ENCODE assay signal across 8 cellular contexts in the genomic region with DNA sequence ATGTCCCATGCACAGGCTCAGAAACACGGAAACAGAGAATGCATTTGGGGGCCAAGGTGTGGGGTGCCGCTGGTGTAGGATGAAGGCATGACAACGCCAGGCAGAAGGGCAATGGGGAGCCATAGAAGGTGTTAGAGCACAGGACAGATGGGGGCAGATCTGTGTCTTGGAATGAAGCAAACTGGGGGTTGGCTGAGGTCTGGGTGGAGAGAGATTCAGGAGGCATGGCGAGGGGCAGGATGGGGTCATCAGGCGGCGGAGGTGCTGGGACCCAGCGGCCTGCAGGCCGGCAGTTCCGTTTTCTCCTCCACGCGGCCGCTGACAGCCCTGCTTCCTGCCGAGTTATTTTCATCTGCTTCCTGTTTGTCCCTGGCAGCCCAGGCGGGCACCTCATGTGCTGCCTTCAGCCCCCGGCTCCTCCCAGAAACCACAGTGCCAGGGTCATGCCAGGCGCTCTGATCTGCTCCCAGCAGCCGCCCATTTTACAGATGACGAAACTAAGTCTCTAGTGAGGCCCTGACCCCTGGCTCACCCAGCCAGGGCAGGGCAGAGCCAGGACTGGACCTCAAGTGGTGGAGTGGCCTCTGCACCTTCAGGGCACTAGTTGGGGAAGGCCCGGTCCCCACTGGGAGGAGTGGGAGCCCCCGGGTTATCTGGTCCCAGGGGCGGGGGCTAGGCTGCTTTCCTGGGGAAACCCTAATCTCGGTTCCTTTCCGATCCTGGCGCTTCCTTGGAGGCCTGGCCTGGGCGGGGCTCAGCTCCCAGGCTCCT. TPM values are rescaled to one million over a fixed set of nuclear protein-coding genes. Genes with fewer than 3 reads are reported as not detected.
DNase-seq lines count a peak whose midpoint lies in the region; ATAC-seq and TF ChIP-seq lines count a peak whose summit lies in the region.

No MANE protein-coding gene starts in this region.

- ATAC-seq in WTC11: no peak
- ATAC-seq in GM21825 (IDR thresholded peaks at IDR 0.05; ENCODE audit: unreplicated experiment): no peak
- ATAC-seq in HG03571 (IDR thresholded peaks at IDR 0.05; ENCODE audit: unreplicated experiment): no peak

- H3K9me3 Mint-ChIP-seq in WTC11: no peaks in the 10 kb centered on the region

- POLR2A ChIA-PET in WTC11 (lab: Charles Lee): interaction anchor here (0.6 kb wide), 1 partner anchor 303 kb away, joined by 4 read pairs; no protein-coding TSS in a partner anchor

- H3K36me3 Mint-ChIP-seq in WTC11: no peaks in the 10 kb centered on the region

- DNase-seq in HL-60 (ENCODE audit: low read depth in 1 of 2, low spot score in 1 of 2): peak; percentile 90 to 96
- no peak for DNase-seq in WTC11 (ENCODE audit: low spot score)
- peak; percentile 79 for DNase-seq in epidermal melanocyte (ENCODE audit: insufficient read length, low spot score)
- DNase-seq in NCI-H2227 treated with DMSO at 0.1 percent for 48 hours (lab: John Stamatoyannopoulos, UW): no peak
- DNase-seq in NCI-H1105 (lab: John Stamatoyannopoulos, UW): no peak

- 0 out of 2 replicates have a peak overlapping the region, but pooled peaks have one; percentile 45 for H3K27ac Mint-ChIP-seq in WTC11

- peak overlapping the region; percentile 33; the same call in 1 of the 2 replicates for H3K4me3 Mint-ChIP-seq in WTC11

- H3K27me3 ChIP-seq in HL-60 (ENCODE audit: insufficient read depth, poor library complexity, severe bottlenecking) (no peaks in the 10 kb centered on the region), rectal smooth muscle tissue (ENCODE audit: control insufficient read depth, insufficient read depth, low read length) (peaks cover 26% of the 10 kb centered on the region)

- H3K4me3 ChIP-seq in HL-60 (replicated peaks; ENCODE audit: insufficient read depth, low read length): peak overlapping the region; percentile 88
- peak overlapping the region; percentile 36 for H3K4me3 ChIP-seq in rectal smooth muscle tissue (ENCODE audit: low read length)

- H3K36me3 ChIP-seq in rectal smooth muscle tissue (ENCODE audit: control insufficient read depth, insufficient read depth, low read length): no peaks in the 10 kb centered on the region

- peaks cover 37% of the 10 kb centered on the region for H3K27me3 Mint-ChIP-seq in WTC11 (ENCODE audit: low read depth)

- CTCF ChIA-PET in WTC11 (lab: Charles Lee): interaction anchor here (2.0 to 7.5 kb wide), 2 partner anchors 12 to 29 kb away, joined by 11 to 109 read pairs; a partner anchor contains a TSS

- H3K27ac ChIP-seq in HL-60 (replicated peaks) (peak overlapping the region; percentile 98), rectal smooth muscle tissue (ENCODE audit: low read depth, low read length) (no peak overlapping the region)

- H3K4me1 ChIP-seq in rectal smooth muscle tissue (ENCODE audit: control insufficient read depth, insufficient read depth, low read length): no peaks in the 10 kb centered on the region

- TF ChIP-seq CTCF in HL-60 (IDR thresholded peaks at IDR 0.05; ENCODE audit: insufficient read depth, low read length) (no peak), WTC11 (IDR thresholded peaks at IDR 0.05) (no peak)

- peaks cover 17% of the 10 kb centered on the region for H3K4me1 Mint-ChIP-seq in WTC11

- H3K9ac ChIP-seq in rectal smooth muscle tissue (ENCODE audit: low read length): no peak overlapping the region

TF ChIP-seq in WTC11, 78 proteins besides CTCF, POLR2A, EP300 and RAD21:
- TF ChIP-seq, protein P1, sequence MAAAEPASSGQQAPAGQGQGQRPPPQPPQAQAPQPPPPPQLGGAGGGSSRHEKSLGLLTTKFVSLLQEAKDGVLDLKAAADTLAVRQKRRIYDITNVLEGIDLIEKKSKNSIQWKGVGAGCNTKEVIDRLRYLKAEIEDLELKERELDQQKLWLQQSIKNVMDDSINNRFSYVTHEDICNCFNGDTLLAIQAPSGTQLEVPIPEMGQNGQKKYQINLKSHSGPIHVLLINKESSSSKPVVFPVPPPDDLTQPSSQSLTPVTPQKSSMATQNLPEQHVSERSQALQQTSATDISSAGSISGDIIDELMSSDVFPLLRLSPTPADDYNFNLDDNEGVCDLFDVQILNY (CRISPR knock-in tag; IDR thresholded peaks at IDR 0.05): 0 out of 2 replicates have a peak, but pooled peaks have one; percentile 17
- TF ChIP-seq, protein P2, sequence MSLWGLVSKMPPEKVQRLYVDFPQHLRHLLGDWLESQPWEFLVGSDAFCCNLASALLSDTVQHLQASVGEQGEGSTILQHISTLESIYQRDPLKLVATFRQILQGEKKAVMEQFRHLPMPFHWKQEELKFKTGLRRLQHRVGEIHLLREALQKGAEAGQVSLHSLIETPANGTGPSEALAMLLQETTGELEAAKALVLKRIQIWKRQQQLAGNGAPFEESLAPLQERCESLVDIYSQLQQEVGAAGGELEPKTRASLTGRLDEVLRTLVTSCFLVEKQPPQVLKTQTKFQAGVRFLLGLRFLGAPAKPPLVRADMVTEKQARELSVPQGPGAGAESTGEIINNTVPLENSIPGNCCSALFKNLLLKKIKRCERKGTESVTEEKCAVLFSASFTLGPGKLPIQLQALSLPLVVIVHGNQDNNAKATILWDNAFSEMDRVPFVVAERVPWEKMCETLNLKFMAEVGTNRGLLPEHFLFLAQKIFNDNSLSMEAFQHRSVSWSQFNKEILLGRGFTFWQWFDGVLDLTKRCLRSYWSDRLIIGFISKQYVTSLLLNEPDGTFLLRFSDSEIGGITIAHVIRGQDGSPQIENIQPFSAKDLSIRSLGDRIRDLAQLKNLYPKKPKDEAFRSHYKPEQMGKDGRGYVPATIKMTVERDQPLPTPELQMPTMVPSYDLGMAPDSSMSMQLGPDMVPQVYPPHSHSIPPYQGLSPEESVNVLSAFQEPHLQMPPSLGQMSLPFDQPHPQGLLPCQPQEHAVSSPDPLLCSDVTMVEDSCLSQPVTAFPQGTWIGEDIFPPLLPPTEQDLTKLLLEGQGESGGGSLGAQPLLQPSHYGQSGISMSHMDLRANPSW (CRISPR knock-in tag; conservative IDR thresholded peaks at IDR 0.05; ENCODE audit: low read depth): no peak

RNA-seq across cellular contexts. Expression of a gene that starts 2.2 kb away (rescaled TPM):
- 40.9 to 46.4 TPM (median 44.1 TPM) in 3 replicates for total RNA-seq in WTC11 (2021)

RNA-seq across cellular contexts. Expression of a gene that starts 26.0 kb away (rescaled TPM):
- 275 to 291 TPM (median 287 TPM) in 3 replicates for total RNA-seq in WTC11 (2021)

RNA-seq across cellular contexts. Expression of a gene that starts 29.3 kb away (rescaled TPM):
- total RNA-seq in WTC11 (2021): 40.3 to 45.0 TPM (median 41.3 TPM) in 3 replicates

RNA-seq across cellular contexts. Expression of a gene that starts 34.6 kb away (rescaled TPM):
- 363 to 377 TPM (median 368 TPM) in 3 replicates for total RNA-seq in WTC11 (2021)

RNA-seq across cellular contexts. Expression of a gene that starts 42.8 kb away (rescaled TPM):
- total RNA-seq in WTC11 (2021): 387 to 391 TPM (median 390 TPM) in 3 replicates

Comparison
In these comparisons a context has a peak if more than half of its experiments do, and no peak if none do; other contexts are left out.
1. DNase-seq: peak in HL-60 (2 of 2) and epidermal melanocyte (single experiment); none in WTC11 (single experiment), NCI-H2227 treated with DMSO at 0.1 percent for 48 hours (single experiment) and NCI-H1105 (single experiment).